ENCODE assay signal across 8 cellular contexts in genomic region chr11:128522063-128522942, GRCh38.
DNase-seq lines count a peak whose midpoint lies in the region; ATAC-seq and TF ChIP-seq lines count a peak whose summit lies in the region.

No MANE protein-coding gene starts in this region.

- intact Hi-C loops in heart right ventricle (cut with DNase I), result loop anchor here in 4 of 10 donors (2.0 to 10.0 kb wide), 8 partner anchors 22 to 230 kb away; partner anchors contain the start of gene ETS1 (in 1 of the 4)
- intact Hi-C loops in transverse colon (cut with DNase I; ENCODE audit: low total_unique reads), result loop anchor here (10.0 kb wide), 1 partner anchor 228 kb away; no protein-coding TSS in a partner anchor

- TF ChIP-seq CTCF in HFFc6 (IDR thresholded peaks at IDR 0.05), result no peak
- peak in 1 of 9 donors; percentile 8 for TF ChIP-seq CTCF in heart right ventricle (IDR thresholded peaks at IDR 0.05)
- TF ChIP-seq CTCF in transverse colon (IDR thresholded peaks at IDR 0.05), result no peak

- no peak for TF ChIP-seq EP300 in transverse colon (IDR thresholded peaks at IDR 0.05; ENCODE audit: low read depth)

- no peaks in the 10 kb centered on the region for H3K27me3 ChIP-seq in heart right ventricle
- H3K27me3 ChIP-seq in transverse colon, result no peaks in the 10 kb centered on the region

- H3K27ac Mint-ChIP-seq in HFFc6, result peak overlapping the region; percentile 99

- H3K4me3 Mint-ChIP-seq in HFFc6, result peak overlapping the region; percentile 97

- in situ Hi-C loops in transverse colon (cut with MboI; ENCODE audit: low pct_ligation_motif_present in 1 of 4, low pct_unique_long_range_greater_than_20kb in 1 of 4, low sequenced_read_pairs in 3 of 4), result loop anchor here in 1 of 4 donors (25.0 kb wide), 1 partner anchor 235 kb away; no protein-coding TSS in a partner anchor

- no peaks in the 10 kb centered on the region; the same call in none of the 2 replicates for H3K27me3 Mint-ChIP-seq in HFFc6 (ENCODE audit: insufficient read depth)

- H3K4me1 ChIP-seq in heart right ventricle (peaks cover 6 to 80% (median 66%) of the 10 kb centered on the region in 9 donors), transverse colon (peaks cover 14 to 65% (median 30%) of the 10 kb centered on the region in 4 donors)

- H3K36me3 ChIP-seq in heart right ventricle, result peaks cover 0 to 12% (median 0%) of the 10 kb centered on the region in 9 donors
- H3K36me3 ChIP-seq in transverse colon, result no peaks in the 10 kb centered on the region

- H3K36me3 Mint-ChIP-seq in HFFc6 (ENCODE audit: low read depth), result peaks cover 34% of the 10 kb centered on the region

- H3K4me3 ChIP-seq in heart right ventricle (peak overlapping the region; percentile 67 to 92 (median 81)), transverse colon (peak overlapping the region; percentile 62 to 78 (median 70))

- WGBS in adipose tissue, 3 donors, result 0 to 1% (median 1%) methylated on average over 45 to 93 of the region's 93 CpGs
- WGBS in heart right ventricle, 2 donors, result 0% methylated on average over 84 to 92 of the region's 93 CpGs
- WGBS in transverse colon (ENCODE audit: low coverage in 1 of 2), 2 donors, result 0 to 1% methylated on average over 9 to 59 of the region's 93 CpGs

- peak; percentile 93 to 99 (median 96) for ATAC-seq in heart right ventricle

- H3K4me1 Mint-ChIP-seq in HFFc6 (ENCODE audit: low read depth), result peaks cover 74% of the 10 kb centered on the region

- TF ChIP-seq POLR2A in GM10847 (IDR thresholded peaks at IDR 0.05; ENCODE audit: extremely low read depth, insufficient read length), result peak; percentile 89
- peak; percentile 93 for TF ChIP-seq POLR2A in transverse colon (IDR thresholded peaks at IDR 0.05)

- peak; percentile 99 for DNase-seq in HFFc6
- peak; percentile 91 for DNase-seq in NAMALWA (ENCODE audit: low spot score)
- DNase-seq in SW480 (ENCODE audit: low spot score), result peak; percentile 93
- DNase-seq in heart right ventricle, result peak; percentile 95 to 96
- DNase-seq in pons (ENCODE audit: low spot score), result peak; percentile 93
- peak; percentile 96 for DNase-seq in transverse colon

- H3K27ac ChIP-seq in adipose tissue (ENCODE audit: low read depth, low read length), result peak overlapping the region; percentile 71
- peak overlapping the region; percentile 91 to 99 (median 98) for H3K27ac ChIP-seq in heart right ventricle
- peak overlapping the region; percentile 88 to 95 (median 91) for H3K27ac ChIP-seq in transverse colon

- H3K9me3 Mint-ChIP-seq in HFFc6, result no peaks in the 10 kb centered on the region

- H3K9me3 ChIP-seq in heart right ventricle (no peaks in the 10 kb centered on the region), transverse colon (no peaks in the 10 kb centered on the region)

Comparison
In these comparisons a context has a peak if more than half of its experiments do, and no peak if none do; other contexts are left out.
1. Peak in every context shown above with its lines: DNase-seq, ATAC-seq, H3K4me3 ChIP-seq and H3K27ac ChIP-seq.